23 cellular contexts compared by ENCODE assay signal in genomic region chr5:153537225-153537624, GRCh38. TPM values are rescaled to one million over a fixed set of nuclear protein-coding genes. Genes with fewer than 3 reads are reported as not detected.
DNase-seq lines count a peak whose midpoint lies in the region; ATAC-seq and TF ChIP-seq lines count a peak whose summit lies in the region.
"Had no signal": no experiment of that assay in that cellular context is flagged by ENCODE, and none has a peak within 500 bp of the region (broad histone marks: within the 10 kb centered on the region; RNA-seq: fewer than 3 reads in every experiment).

No MANE protein-coding gene starts in this region.

- no peak for TF ChIP-seq POLR2A in suprapubic skin (IDR thresholded peaks at IDR 0.05)

- H4K8ac ChIP-seq in neuronal stem cell (ENCODE audit: low read depth, low read length) = no peak overlapping the region

- no peak overlapping the region for H3K4ac ChIP-seq in neuronal stem cell (ENCODE audit: low read length)

- peak overlapping the region; percentile 5 for H2AFZ ChIP-seq in neuronal stem cell (ENCODE audit: low read length)

- H3K4me3 ChIP-seq in neuronal stem cell (ENCODE audit: low read length in 2 of 2) (no peak overlapping the region), suprapubic skin (no peak overlapping the region)

- no peaks in the 10 kb centered on the region for H3K9me3 ChIP-seq in neuronal stem cell (replicated peaks in 1 of 2; ENCODE audit: control insufficient read depth in 2 of 2, insufficient read depth in 1 of 2, low read depth in 1 of 2, low read length in 2 of 2)
- no peaks in the 10 kb centered on the region for H3K9me3 ChIP-seq in suprapubic skin
- H3K9me3 ChIP-seq: BE2C had no signal

- H3K4me1 ChIP-seq in neuronal stem cell (ENCODE audit: control insufficient read depth in 2 of 2, insufficient read depth in 1 of 2, low read depth in 1 of 2, low read length in 2 of 2) = peaks cover 24 to 25% of the 10 kb centered on the region in 2 donors
- H3K4me1 ChIP-seq in suprapubic skin = no peaks in the 10 kb centered on the region
- H3K4me1 ChIP-seq: BE2C had no signal

- no peak for TF ChIP-seq EP300 in suprapubic skin (IDR thresholded peaks at IDR 0.05)

- no peak overlapping the region for H2BK12ac ChIP-seq in neuronal stem cell (ENCODE audit: low read length)

- H3K36me3 ChIP-seq in neuronal stem cell (replicated peaks in 1 of 2; ENCODE audit: control insufficient read depth in 2 of 2, insufficient read depth in 2 of 2, low read length in 2 of 2) = no peaks in the 10 kb centered on the region
- H3K36me3 ChIP-seq in suprapubic skin = no peaks in the 10 kb centered on the region
- H3K36me3 ChIP-seq: BE2C had no signal

- no peak for TF ChIP-seq CTCF in suprapubic skin (IDR thresholded peaks at IDR 0.05)

- no peak overlapping the region for H3K4me2 ChIP-seq in neuronal stem cell (ENCODE audit: insufficient read depth, low read length, poor library complexity, severe bottlenecking)

- no peak overlapping the region for H3K23ac ChIP-seq in neuronal stem cell (ENCODE audit: low read depth, low read length, poor library complexity)

- no peak overlapping the region for H2BK120ac ChIP-seq in neuronal stem cell (ENCODE audit: low read depth, low read length)

- H2BK15ac ChIP-seq in neuronal stem cell (ENCODE audit: low read length) = no peak overlapping the region

- H3K18ac ChIP-seq in neuronal stem cell (ENCODE audit: low read length) = peak overlapping the region; percentile 32

- no peak overlapping the region for H3K14ac ChIP-seq in neuronal stem cell (ENCODE audit: low read length)

- H3K27me3 ChIP-seq in neuronal stem cell (ENCODE audit: control insufficient read depth in 3 of 3, insufficient read depth in 3 of 3, low read depth in 1 of 3, low read length in 3 of 3) = no peaks in the 10 kb centered on the region
- H3K27me3 ChIP-seq in suprapubic skin = no peaks in the 10 kb centered on the region
- H3K27me3 ChIP-seq: BE2C had no signal

- no peak overlapping the region for H3K27ac ChIP-seq in neuronal stem cell (replicated peaks; ENCODE audit: low read length)
- H3K27ac ChIP-seq in suprapubic skin = no peak overlapping the region
- H3K27ac ChIP-seq: HL-60 had no signal

- WGBS in neuronal stem cell (ENCODE audit: extremely low coverage in 2 of 2, insufficient read length in 2 of 2, insufficient replicate concordance in 1 of 2), 2 donors = no CpG with 5 or more reads among the region's 8 CpGs
- WGBS in suprapubic skin = 83% methylated on average over 8 of the region's 8 CpGs

- H2AK5ac ChIP-seq in neuronal stem cell (ENCODE audit: low read depth, low read length) = no peak overlapping the region

- no peak for ATAC-seq in GM18498 (IDR thresholded peaks at IDR 0.05; ENCODE audit: unreplicated experiment)
- ATAC-seq: HCT116 had no signal

- no peaks in the 10 kb centered on the region for H3K79me1 ChIP-seq in neuronal stem cell (ENCODE audit: low read depth, low read length)

- H3K9ac ChIP-seq in neuronal stem cell (ENCODE audit: low read depth, low read length, poor library complexity) = no peak overlapping the region

- DNase-seq in ELF-1 (ENCODE audit: low read depth, low spot score) (peak; percentile 6), NCI-H2227 (lab: John Stamatoyannopoulos, UW; ENCODE audit: unreplicated experiment) (peak; percentile 36), cerebellar cortex (ENCODE audit: low spot score) (peak; percentile 11), neuronal stem cell (ENCODE audit: low spot score) (no peak), suprapubic skin (ENCODE audit: low spot score in 2 of 2) (no peak)
- no peak for DNase-seq in activated CD4-positive, alpha-beta T cell treated with anti-CD3 and anti-CD28 coated beads, Interleukin-2, amount 50 U/mL, for 48 hours
- DNase-seq: BE2C; C1 segment of cervical spinal cord; CD4-positive, CD25-positive, alpha-beta regulatory T cell; CD8-positive, alpha-beta memory T cell; COR-L47; DMS 273 treated with DMSO at 0.1 percent for 48 hours; DMS53; DND-41; EL; GDM1; GOT3; H7; HFFc6; IMR-90 had no signal

- no peak overlapping the region for H4K91ac ChIP-seq in neuronal stem cell (ENCODE audit: low read depth, low read length, poor library complexity)

- no peak overlapping the region for H2BK5ac ChIP-seq in neuronal stem cell (ENCODE audit: low read length)

RNA-seq across cellular contexts. Expression of gene GRIA1, which starts 46.8 kb away (rescaled TPM):
- 7.8 TPM for polyA plus RNA-seq in neuronal stem cell (2013, experiment 1 of 2)
- 8.5 TPM for polyA plus RNA-seq in neuronal stem cell (2013, experiment 2 of 2)
- under 1 TPM in 3 of 4 donors, not detected in 1; 0.21 to 0.62 (median 0.38) TPM for total RNA-seq in suprapubic skin
- total RNA-seq: CD4-positive, CD25-positive, alpha-beta regulatory T cell; CD8-positive, alpha-beta memory T cell had no signal
- polyA plus RNA-seq: CD4-positive, CD25-positive, alpha-beta regulatory T cell; CD8-positive, alpha-beta memory T cell had no signal

Comparison
In these comparisons a context has a peak if more than half of its experiments do, and no peak if none do; other contexts are left out.
1. DNase-seq: peak in ELF-1 (single experiment), NCI-H2227 (single experiment) and cerebellar cortex (single experiment); none in neuronal stem cell (single experiment), activated CD4-positive, alpha-beta T cell treated with anti-CD3 and anti-CD28 coated beads, Interleukin-2, amount 50 U/mL, for 48 hours (0 of 2) and suprapubic skin (0 of 2).